Comparison of ENCODE assay signal across 29 cellular contexts in genomic region chr12:97181571-97182265, GRCh38.
"Had no signal": no experiment of that assay in that cellular context is flagged by ENCODE, and none has a peak within 500 bp of the region (broad histone marks: within the 10 kb centered on the region; RNA-seq: fewer than 3 reads in every experiment).

No MANE protein-coding gene starts in this region.

- H3K36me3 Mint-ChIP-seq: activated CD8-positive, alpha-beta memory T cell treated with anti-CD3 and anti-CD28 coated beads, Interleukin-2, amount 10 ng/mL, durations not matched to agents 7 days and 5 days; activated naive CD4-positive, alpha-beta T cell treated with anti-CD3 and anti-CD28 coated beads, Interleukin-2, amount 50 U/mL, for 72 hours; T-cell had no signal

- DNase-seq: activated B cell treated with CpG ODN at 0.5 μM for 24 hours; activated CD4-positive, alpha-beta T cell treated with anti-CD3 and anti-CD28 coated beads for 1 hour; activated CD4-positive, alpha-beta T cell treated with anti-CD3 and anti-CD28 coated beads, Interleukin-2, amount 10 ng/mL, durations not matched to agents 24 days and 14 days; activated CD4-positive, alpha-beta T cell treated with anti-CD3 and anti-CD28 coated beads, Interleukin-2, amount 50 U/mL, for 48 hours; activated CD8-positive, alpha-beta memory T cell treated with anti-CD3 and anti-CD28 coated beads, Interleukin-2, amount 10 ng/mL, durations not matched to agents 7 days and 5 days; activated effector memory CD4-positive, alpha-beta T cell treated with anti-CD3 and anti-CD28 coated beads, Interleukin-2, amount 50 U/mL, for 16 hours; activated naive CD4-positive, alpha-beta T cell treated with Interleukin-2 at 50 U/mL for 16 hours; activated naive CD8-positive, alpha-beta T cell treated with anti-CD3 and anti-CD28 coated beads, Interleukin-2, amount 50 U/mL, for 24 hours; activated T-cell treated with anti-CD3 and anti-CD28 coated beads, Interleukin-2, amount 50 U/mL, for 24 hours; amniotic stem cell; brain microvascular endothelial cell; KG1; NCI-H1105; NCI-H1436; NCI-H1694 treated with DMSO at 0.1 percent for 48 hours; NCI-H2029 treated with DMSO at 0.1 percent for 48 hours; NCI-H510A treated with DMSO at 0.1 percent for 48 hours; NCI-H69; PC-9; SIG-M5; T-cell; T-helper 2 cell; T1000 had no signal

- H3K4me3 ChIP-seq: ascending aorta, cardiac muscle cell, PC-9, SK-N-MC had no signal

- H3K27me3 Mint-ChIP-seq: activated CD4-positive, alpha-beta T cell treated with anti-CD3 and anti-CD28 coated beads, Interleukin-2, amount 10 ng/mL, durations not matched to agents 24 days and 14 days; activated CD8-positive, alpha-beta memory T cell treated with anti-CD3 and anti-CD28 coated beads, Interleukin-2, amount 10 ng/mL, durations not matched to agents 7 days and 5 days; IgD-negative memory B cell had no signal

- H3K4me3 Mint-ChIP-seq: activated B cell treated with CpG ODN at 0.5 μM for 24 hours; activated CD4-positive, alpha-beta T cell treated with anti-CD3 and anti-CD28 coated beads, Interleukin-2, amount 10 ng/mL, durations not matched to agents 24 days and 14 days; activated CD8-positive, alpha-beta memory T cell treated with anti-CD3 and anti-CD28 coated beads, Interleukin-2, amount 10 ng/mL, durations not matched to agents 7 days and 5 days; activated naive CD8-positive, alpha-beta T cell treated with anti-CD3 and anti-CD28 coated beads, Interleukin-2, amount 50 U/mL, for 24 hours; activated T-cell treated with anti-CD3 and anti-CD28 coated beads, Interleukin-2, amount 50 U/mL, for 24 hours; IgD-negative memory B cell; T-cell had no signal

- H3K36me3 ChIP-seq: ascending aorta, brain microvascular endothelial cell, cardiac muscle cell had no signal

- H3K4me2 ChIP-seq: PC-9 had no signal

- FAIRE-seq: TTC549 had no signal

- H2AFZ ChIP-seq: PC-9 had no signal

- ATAC-seq: activated CD8-positive, alpha-beta memory T cell treated with anti-CD3 and anti-CD28 coated beads, Interleukin-2, amount 10 ng/mL, durations not matched to agents 7 days and 5 days; activated naive CD4-positive, alpha-beta T cell treated with anti-CD3 and anti-CD28 coated beads, Interleukin-2, amount 50 U/mL, for 72 hours; activated naive CD8-positive, alpha-beta T cell treated with anti-CD3 and anti-CD28 coated beads, Interleukin-2, amount 50 U/mL, for 24 hours; T-cell had no signal

- H3K9me3 ChIP-seq: ascending aorta had no signal

- H3K9me3 Mint-ChIP-seq: activated CD4-positive, alpha-beta T cell treated with anti-CD3 and anti-CD28 coated beads, Interleukin-2, amount 10 ng/mL, durations not matched to agents 24 days and 14 days; activated naive CD8-positive, alpha-beta T cell treated with anti-CD3 and anti-CD28 coated beads, Interleukin-2, amount 50 U/mL, for 24 hours had no signal

- H3K27ac Mint-ChIP-seq: activated B cell treated with CpG ODN at 0.5 μM for 24 hours; activated CD4-positive, alpha-beta T cell treated with anti-CD3 and anti-CD28 coated beads, Interleukin-2, amount 10 ng/mL, durations not matched to agents 24 days and 14 days; activated CD8-positive, alpha-beta memory T cell treated with anti-CD3 and anti-CD28 coated beads, Interleukin-2, amount 10 ng/mL, durations not matched to agents 7 days and 5 days; activated naive CD4-positive, alpha-beta T cell treated with anti-CD3 and anti-CD28 coated beads, Interleukin-2, amount 50 U/mL, for 72 hours; activated naive CD8-positive, alpha-beta T cell treated with anti-CD3 and anti-CD28 coated beads, Interleukin-2, amount 50 U/mL, for 24 hours; activated T-cell treated with anti-CD3 and anti-CD28 coated beads, Interleukin-2, amount 50 U/mL, for 24 hours; IgD-negative memory B cell; T-cell had no signal

- H3K27me3 ChIP-seq: ascending aorta, brain microvascular endothelial cell, cardiac muscle cell had no signal

- H3K4me1 Mint-ChIP-seq: activated B cell treated with CpG ODN at 0.5 μM for 24 hours; activated CD4-positive, alpha-beta T cell treated with anti-CD3 and anti-CD28 coated beads, Interleukin-2, amount 10 ng/mL, durations not matched to agents 24 days and 14 days; activated CD8-positive, alpha-beta memory T cell treated with anti-CD3 and anti-CD28 coated beads, Interleukin-2, amount 10 ng/mL, durations not matched to agents 7 days and 5 days; activated naive CD8-positive, alpha-beta T cell treated with anti-CD3 and anti-CD28 coated beads, Interleukin-2, amount 50 U/mL, for 24 hours; IgD-negative memory B cell; T-cell had no signal

- H3K4me1 ChIP-seq: ascending aorta had no signal

- H3K27ac ChIP-seq: ascending aorta, brain microvascular endothelial cell, cardiac muscle cell, PC-9, SK-N-MC had no signal
